ENCODE assay signal across 12 cellular contexts in the genomic region with DNA sequence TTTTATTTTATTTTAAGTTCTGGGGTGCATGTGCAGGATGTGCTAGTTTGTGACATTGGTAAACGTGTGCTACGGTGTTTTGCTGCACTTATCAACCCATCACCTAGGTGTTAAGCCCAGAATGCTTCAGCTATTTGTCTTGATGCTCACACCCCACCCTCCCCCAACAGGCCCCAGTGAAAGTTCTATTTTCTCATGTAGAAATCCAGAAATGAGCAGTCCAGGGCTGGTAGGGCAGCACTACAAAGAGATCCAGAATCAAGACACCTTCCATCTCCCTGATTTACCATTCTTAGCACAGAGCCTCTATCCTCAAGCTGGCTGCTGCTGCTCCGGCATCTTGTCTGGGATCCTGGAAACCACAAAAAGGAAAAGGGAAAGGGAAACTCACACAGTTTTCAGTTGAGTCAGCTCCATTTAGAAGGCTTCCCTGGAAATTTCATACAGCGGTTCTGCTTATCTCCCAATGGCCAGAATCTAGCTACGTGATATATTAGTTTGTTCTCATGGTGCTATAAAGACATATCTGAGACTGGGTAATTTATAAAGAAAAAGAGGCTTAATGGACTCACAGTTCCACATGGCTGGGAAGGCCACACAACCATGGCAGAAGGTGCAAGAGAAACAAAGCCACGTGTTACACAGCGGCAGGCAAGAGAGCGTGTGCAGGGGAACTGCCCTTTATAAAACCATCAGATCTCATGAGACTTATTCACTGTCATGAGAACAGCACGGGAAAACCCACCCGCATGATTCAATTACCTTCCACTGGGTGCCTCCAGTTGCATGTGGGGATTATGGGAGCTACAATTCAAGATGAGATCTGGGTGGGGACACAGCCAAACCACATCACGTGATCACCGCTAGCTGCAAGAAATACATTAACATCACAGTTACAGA.
DNase-seq lines count a peak whose midpoint lies in the region; ATAC-seq lines count a peak whose summit lies in the region.
"Had no signal": no experiment of that assay in that cellular context is flagged by ENCODE, and none has a peak within 500 bp of the region (broad histone marks: within the 10 kb centered on the region; RNA-seq: fewer than 3 reads in every experiment).

No MANE protein-coding gene starts in this region.

- no peaks in the 10 kb centered on the region for H3K36me3 Mint-ChIP-seq in activated CD4-positive, alpha-beta memory T cell treated with anti-CD3 and anti-CD28 coated beads for 36 hours
- no peaks in the 10 kb centered on the region for H3K36me3 Mint-ChIP-seq in activated CD4-positive, alpha-beta memory T cell treated with anti-CD3 and anti-CD28 coated beads, Interleukin-2, amount 10 ng/mL, durations not matched to agents 7 days and 5 days (ENCODE audit: low read depth)
- H3K36me3 Mint-ChIP-seq in naive B cell, result no peaks in the 10 kb centered on the region

- peak; percentile 24 for DNase-seq in activated CD4-positive, alpha-beta memory T cell treated with anti-CD3 and anti-CD28 coated beads for 36 hours
- no peak for DNase-seq in activated CD4-positive, alpha-beta memory T cell treated with anti-CD3 and anti-CD28 coated beads, Interleukin-2, amount 10 ng/mL, durations not matched to agents 7 days and 5 days
- DNase-seq in naive B cell (no peak), SKM-1 (lab: John Stamatoyannopoulos, UW; ENCODE audit: unreplicated experiment) (no peak), glomerular visceral epithelial cell (ENCODE audit: extremely low spot score) (no peak)
- DNase-seq in activated CD4-positive, CD25-positive, alpha-beta regulatory T cell treated with anti-CD3 and anti-CD28 coated beads, Interleukin-2, amount 50 U/mL, for 72 hours, result no peak
- DNase-seq: DMS153, NCI-H1105, stomach had no signal

- peaks cover 6% of the 10 kb centered on the region for H3K4me1 Mint-ChIP-seq in activated CD4-positive, alpha-beta memory T cell treated with anti-CD3 and anti-CD28 coated beads for 36 hours (ENCODE audit: low read depth)
- no peaks in the 10 kb centered on the region for H3K4me1 Mint-ChIP-seq in activated CD4-positive, alpha-beta memory T cell treated with anti-CD3 and anti-CD28 coated beads, Interleukin-2, amount 10 ng/mL, durations not matched to agents 7 days and 5 days
- H3K4me1 Mint-ChIP-seq in naive B cell, result peaks cover 0 to 4% (median 0%) of the 10 kb centered on the region in 3 donors

- no peak overlapping the region for H3K4me3 Mint-ChIP-seq in activated CD4-positive, alpha-beta memory T cell treated with anti-CD3 and anti-CD28 coated beads for 36 hours
- no peak overlapping the region for H3K4me3 Mint-ChIP-seq in activated CD4-positive, alpha-beta memory T cell treated with anti-CD3 and anti-CD28 coated beads, Interleukin-2, amount 10 ng/mL, durations not matched to agents 7 days and 5 days
- H3K4me3 Mint-ChIP-seq in naive B cell, result peak overlapping the region in 2 of 8 donors; percentile 17 to 27

- peaks cover 7% of the 10 kb centered on the region for H3K9me3 Mint-ChIP-seq in activated CD4-positive, alpha-beta memory T cell treated with anti-CD3 and anti-CD28 coated beads for 36 hours
- H3K9me3 Mint-ChIP-seq in activated CD4-positive, alpha-beta memory T cell treated with anti-CD3 and anti-CD28 coated beads, Interleukin-2, amount 10 ng/mL, durations not matched to agents 7 days and 5 days, result no peaks in the 10 kb centered on the region
- peaks cover 0 to 11% (median 2%) of the 10 kb centered on the region in 7 donors for H3K9me3 Mint-ChIP-seq in naive B cell

- POLR2A ChIA-PET in activated CD4-positive, alpha-beta memory T cell treated with anti-CD3 and anti-CD28 coated beads for 36 hours (lab: Charles Lee), result no interaction called here
- POLR2A ChIA-PET in activated CD4-positive, alpha-beta memory T cell treated with anti-CD3 and anti-CD28 coated beads, Interleukin-2, amount 10 ng/mL, durations not matched to agents 7 days and 5 days (lab: Charles Lee), result no interaction called here

- intact Hi-C loops in activated CD4-positive, alpha-beta memory T cell treated with anti-CD3 and anti-CD28 coated beads for 36 hours (cut with micrococcal nuclease), result loop anchor here (5.0 kb wide), 1 partner anchor 53 kb away; no protein-coding TSS in a partner anchor

- peaks cover 3% of the 10 kb centered on the region for H3K27me3 Mint-ChIP-seq in activated CD4-positive, alpha-beta memory T cell treated with anti-CD3 and anti-CD28 coated beads for 36 hours
- peaks cover 19% of the 10 kb centered on the region for H3K27me3 Mint-ChIP-seq in activated CD4-positive, alpha-beta memory T cell treated with anti-CD3 and anti-CD28 coated beads, Interleukin-2, amount 10 ng/mL, durations not matched to agents 7 days and 5 days
- H3K27me3 Mint-ChIP-seq in naive B cell, result peaks cover 0 to 26% (median 5%) of the 10 kb centered on the region in 3 donors

- H3K27ac Mint-ChIP-seq in activated CD4-positive, alpha-beta memory T cell treated with anti-CD3 and anti-CD28 coated beads for 36 hours, result no peak overlapping the region
- no peak overlapping the region for H3K27ac Mint-ChIP-seq in activated CD4-positive, alpha-beta memory T cell treated with anti-CD3 and anti-CD28 coated beads, Interleukin-2, amount 10 ng/mL, durations not matched to agents 7 days and 5 days
- H3K27ac Mint-ChIP-seq in naive B cell, result peak overlapping the region in 1 of 6 donors; percentile 29

- CTCF ChIA-PET in activated CD4-positive, alpha-beta memory T cell treated with anti-CD3 and anti-CD28 coated beads for 36 hours (lab: Charles Lee), result interaction anchor here (1.5 kb wide), 1 partner anchor 157 kb away, joined by 3 read pairs; no protein-coding TSS in a partner anchor
- CTCF ChIA-PET in activated CD4-positive, alpha-beta memory T cell treated with anti-CD3 and anti-CD28 coated beads, Interleukin-2, amount 10 ng/mL, durations not matched to agents 7 days and 5 days (lab: Charles Lee), result interaction anchor here (1.0 to 1.4 kb wide), 2 partner anchors 10 to 197 kb away, joined by 3 read pairs; no protein-coding TSS in a partner anchor

- ATAC-seq in GM21529 (IDR thresholded peaks at IDR 0.05; ENCODE audit: unreplicated experiment) (peak; percentile 66), HG03175 (IDR thresholded peaks at IDR 0.05; ENCODE audit: unreplicated experiment) (peak; percentile 65), naive B cell (ENCODE audit: low read depth in 2 of 2) (peak; percentile 10 to 13)
- ATAC-seq: left lobe of liver had no signal

Comparison
In these comparisons a context has a peak if more than half of its experiments do, and no peak if none do; other contexts are left out.
1. ATAC-seq: peak in every context shown above with its lines; median percentile 66 in GM21529; 65 in HG03175; 12 in naive B cell.